Comparison of ENCODE assay signal across 20 cellular contexts in genomic region chr6:14995966-14996602, GRCh38.
DNase-seq lines count a peak whose midpoint lies in the region; ATAC-seq, FAIRE-seq and TF ChIP-seq lines count a peak whose summit lies in the region.
"Had no signal": no experiment of that assay in that cellular context is flagged by ENCODE, and none has a peak within 500 bp of the region (broad histone marks: within the 10 kb centered on the region; RNA-seq: fewer than 3 reads in every experiment).

No MANE protein-coding gene starts in this region.

- H2BK5ac ChIP-seq in H9 (ENCODE audit: insufficient read length, low read length) (no peak overlapping the region), IMR-90 (ENCODE audit: low read depth, low read length, poor library complexity, severe bottlenecking) (no peak overlapping the region)

- no peak overlapping the region for H3K4me3 ChIP-seq in heart left ventricle
- H3K4me3 ChIP-seq in right cardiac atrium (ENCODE audit: low read length), result no peak overlapping the region
- H3K4me3 ChIP-seq in IMR-90 (ENCODE audit: insufficient read depth, low read depth, low read length), result no peak overlapping the region
- no peak overlapping the region for H3K4me3 ChIP-seq in kidney (ENCODE audit: low read length in 2 of 2)
- H3K4me3 ChIP-seq: GM23248 had no signal

- no peak for TF ChIP-seq POLR2A in heart left ventricle (IDR thresholded peaks at IDR 0.05)
- TF ChIP-seq POLR2A in IMR-90 (IDR thresholded peaks at IDR 0.05; ENCODE audit: low read depth, low read length), result no peak

- no peaks in the 10 kb centered on the region for H3K27me3 ChIP-seq in heart left ventricle
- H3K27me3 ChIP-seq in right cardiac atrium (ENCODE audit: control insufficient read depth, insufficient read depth), result no peaks in the 10 kb centered on the region
- H3K27me3 ChIP-seq in H9 (ENCODE audit: insufficient read depth, low read length), result no peaks in the 10 kb centered on the region
- peaks cover 4% of the 10 kb centered on the region for H3K27me3 ChIP-seq in IMR-90 (ENCODE audit: control insufficient read depth, insufficient read depth, low read length)
- H3K27me3 ChIP-seq: BE2C had no signal

- no peaks in the 10 kb centered on the region for H3K36me3 ChIP-seq in heart left ventricle
- H3K36me3 ChIP-seq in IMR-90 (ENCODE audit: control insufficient read depth, insufficient read depth, low read length), result no peaks in the 10 kb centered on the region
- H3K36me3 ChIP-seq in kidney (ENCODE audit: control insufficient read depth in 1 of 2, insufficient read depth in 2 of 2, low read length in 2 of 2), result no peaks in the 10 kb centered on the region
- H3K36me3 ChIP-seq: BE2C had no signal

- H3K18ac ChIP-seq in H9 (ENCODE audit: insufficient read length, low read depth, low read length) (no peak overlapping the region), IMR-90 (ENCODE audit: low read depth, low read length) (no peak overlapping the region)

- H3K27ac ChIP-seq in heart left ventricle (no peak overlapping the region), right cardiac atrium (ENCODE audit: low read length) (no peak overlapping the region), H9 (ENCODE audit: insufficient read length, low read depth, low read length) (no peak overlapping the region), IMR-90 (ENCODE audit: insufficient read depth, low read length) (no peak overlapping the region), kidney (ENCODE audit: low read depth in 2 of 2, low read length in 2 of 2) (no peak overlapping the region)
- H3K27ac ChIP-seq: C4-2B, GM23248 had no signal

- no peak overlapping the region for H3K4me2 ChIP-seq in H9 (ENCODE audit: insufficient read depth, insufficient read length, low read length)
- no peak overlapping the region for H3K4me2 ChIP-seq in IMR-90 (ENCODE audit: low read depth, low read length)

- H2BK120ac ChIP-seq in H9 (ENCODE audit: low read depth, low read length, poor library complexity, severe bottlenecking) (no peak overlapping the region), IMR-90 (ENCODE audit: low read depth, low read length) (no peak overlapping the region)

- in situ Hi-C loops in IMR-90 (cut with MboI; ENCODE audit: low sequenced_read_pairs), result no loop called here

- H3K9me3 Mint-ChIP-seq in H9, result no peaks in the 10 kb centered on the region
- H3K9me3 Mint-ChIP-seq: CD4-positive, alpha-beta T cell had no signal

- H3K27me3 Mint-ChIP-seq in H9 (ENCODE audit: low read depth), result no peaks in the 10 kb centered on the region
- H3K27me3 Mint-ChIP-seq: CD4-positive, alpha-beta T cell had no signal

- H3K14ac ChIP-seq in H9 (ENCODE audit: insufficient read depth, low read length) (no peak overlapping the region), IMR-90 (replicated peaks; ENCODE audit: low read depth, low read length) (no peak overlapping the region)

- intact Hi-C loops in heart left ventricle (cut with DNase I), result no loop called here
- intact Hi-C loops in right cardiac atrium (cut with DNase I), result no loop called here
- intact Hi-C loops in IMR-90 (cut with micrococcal nuclease), result no loop called here
- intact Hi-C loops in sciatic nerve (cut with DNase I), result no loop called here
- intact Hi-C loops in kidney (cut with DNase I), result no loop called here

- no peak for FAIRE-seq in kidney (lab: Jason Lieb, UNC)
- FAIRE-seq: A204.1, GM12892, GM18507, H54, HTR-8/SVneo had no signal

- H3K4me1 ChIP-seq in heart left ventricle (no peaks in the 10 kb centered on the region), right cardiac atrium (ENCODE audit: control insufficient read depth, insufficient read depth, low read length) (no peaks in the 10 kb centered on the region), H9 (ENCODE audit: insufficient read depth, low read length) (no peaks in the 10 kb centered on the region), IMR-90 (ENCODE audit: control insufficient read depth, insufficient read depth, low read length) (no peaks in the 10 kb centered on the region), kidney (ENCODE audit: control insufficient read depth in 1 of 2, insufficient read depth in 1 of 2, low read depth in 1 of 2, low read length in 2 of 2) (no peaks in the 10 kb centered on the region)
- H3K4me1 ChIP-seq: BE2C had no signal

- H3K4me1 Mint-ChIP-seq in H9, result peaks cover 3 to 4% of the 10 kb centered on the region in 2 experiments; a peak in 1 of 4 replicates

- H2AK5ac ChIP-seq in H9 (ENCODE audit: insufficient read length, low read length) (no peak overlapping the region), IMR-90 (ENCODE audit: low read depth, low read length) (0 out of 2 replicates have a peak overlapping the region, but pooled peaks have one; percentile 21)

- no peak for TF ChIP-seq CTCF in heart left ventricle (IDR thresholded peaks at IDR 0.05)
- no peak for TF ChIP-seq CTCF in H9 (conservative IDR thresholded peaks at IDR 0.05)
- TF ChIP-seq CTCF in IMR-90 (conservative IDR thresholded peaks at IDR 0.05; ENCODE audit: low read depth, low read length), result no peak
- no peak for TF ChIP-seq CTCF in kidney (IDR thresholded peaks at IDR 0.05; ENCODE audit: borderline replicate concordance, extremely low read depth, insufficient read depth)

- H3K23ac ChIP-seq in H9 (ENCODE audit: insufficient read length, low read depth, low read length) (no peak overlapping the region), IMR-90 (ENCODE audit: low read depth, low read length) (no peak overlapping the region)

- H4K20me1 ChIP-seq in H9 (ENCODE audit: control insufficient read depth, insufficient read depth, insufficient read length) (no peaks in the 10 kb centered on the region), IMR-90 (ENCODE audit: insufficient read depth, low read length) (no peaks in the 10 kb centered on the region)

- H2AK9ac ChIP-seq in IMR-90 (replicated peaks; ENCODE audit: low read depth, low read length, poor library complexity), result no peak overlapping the region

- no peaks in the 10 kb centered on the region for H3K23me2 ChIP-seq in H9 (ENCODE audit: insufficient read length, low read depth, low read length, poor library complexity, severe bottlenecking)

- H2BK20ac ChIP-seq in H9 (ENCODE audit: low read depth, low read length, poor library complexity, severe bottlenecking) (no peak overlapping the region), IMR-90 (ENCODE audit: low read depth, low read length) (0 out of 2 replicates have a peak overlapping the region, but pooled peaks have one; percentile 5)

- 86 to 92% (median 89%) methylated on average over 12 of the region's 12 CpGs for WGBS in heart left ventricle, 4 donors
- 92% methylated on average over 12 of the region's 12 CpGs for WGBS in right cardiac atrium
- WGBS in H9 (ENCODE audit: extremely low coverage, insufficient read length, low lambda C conversion rate), result no CpG with 5 or more reads among the region's 12 CpGs
- 94% methylated on average over 8 of the region's 12 CpGs; no CpG with 5 or more reads in 1 of the 2 experiments for WGBS in IMR-90 (ENCODE audit: extremely low coverage in 2 of 2, insufficient read length in 1 of 2), 2 experiments

- H3K27ac Mint-ChIP-seq in H9, result no peak overlapping the region
- H3K27ac Mint-ChIP-seq: CD4-positive, alpha-beta T cell had no signal

- H3K9ac ChIP-seq in H9 (ENCODE audit: extremely low read depth, insufficient read length, low read length) (no peak overlapping the region), IMR-90 (ENCODE audit: low read depth, low read length) (no peak overlapping the region), kidney (ENCODE audit: low read length in 2 of 2) (no peak overlapping the region)
- H3K9ac ChIP-seq: GM23248 had no signal

- DNase-seq in heart left ventricle (no peak), right cardiac atrium (no peak), H9 (no peak), IMR-90 (no peak), sciatic nerve (ENCODE audit: low spot score) (no peak), kidney (no peak)
- no peak for DNase-seq in activated naive CD4-positive, alpha-beta T cell treated with anti-CD3 and anti-CD28 coated beads, Interleukin-2, amount 50 U/mL, for 16 hours
- DNase-seq: ACHN; BE2C; CD4-positive, alpha-beta T cell; DMS153; DMS79; GDM1; GM23248 had no signal

- H2AFZ ChIP-seq in H9 (ENCODE audit: low read length) (no peak overlapping the region), IMR-90 (replicated peaks; ENCODE audit: low read length, poor library complexity) (no peak overlapping the region)
- H2AFZ ChIP-seq: GM23248 had no signal

- CTCF ChIA-PET in IMR-90 (lab: Yijun Ruan, JAX), result no interaction called here

- H3K9me3 ChIP-seq in heart left ventricle (no peaks in the 10 kb centered on the region), right cardiac atrium (ENCODE audit: control insufficient read depth, low read length) (no peaks in the 10 kb centered on the region), H9 (ENCODE audit: control insufficient read depth, low read depth, low read length) (no peaks in the 10 kb centered on the region), IMR-90 (ENCODE audit: control insufficient read depth, insufficient read depth, low read length) (no peaks in the 10 kb centered on the region), kidney (ENCODE audit: control insufficient read depth in 1 of 2, low read length in 2 of 2) (no peaks in the 10 kb centered on the region)
- H3K9me3 ChIP-seq: BE2C had no signal

- H3K79me1 ChIP-seq in H9 (ENCODE audit: insufficient read depth, low read depth, low read length, poor library complexity, severe bottlenecking) (peaks cover 5% of the 10 kb centered on the region), IMR-90 (ENCODE audit: low read depth in 1 of 2, low read length in 2 of 2) (no peaks in the 10 kb centered on the region)

- H3K4ac ChIP-seq in H9 (ENCODE audit: low read depth, low read length), result no peak overlapping the region
- no peak overlapping the region for H3K4ac ChIP-seq in IMR-90 (ENCODE audit: low read depth, low read length)

- no TSS peak for BruUV-seq in IMR-90 (replicated peaks; lab: Mats Ljungman, UMichigan)

- POLR2A ChIA-PET in IMR-90 (lab: Charles Lee; ENCODE audit: unreplicated experiment), result no interaction called here

- H3K79me2 ChIP-seq in H9 (ENCODE audit: insufficient read depth, low read length), result peaks cover 2% of the 10 kb centered on the region; the same call in 1 of the 2 replicates

- TF ChIP-seq RAD21 in IMR-90 (IDR thresholded peaks at IDR 0.05; ENCODE audit: low read length), result no peak

- no peak overlapping the region for H3K4me3 Mint-ChIP-seq in H9
- H3K4me3 Mint-ChIP-seq: CD4-positive, alpha-beta T cell had no signal

- H4K5ac ChIP-seq in H9 (ENCODE audit: insufficient read length, low read depth, low read length) (no peak overlapping the region), IMR-90 (ENCODE audit: low read depth, low read length) (no peak overlapping the region)

- peaks cover 0 to 5% (median 3%) of the 10 kb centered on the region in 3 experiments; a peak in 3 of 7 replicates for H3K36me3 Mint-ChIP-seq in H9 (ENCODE audit: insufficient read depth in 1 of 3, low read depth in 3 of 3)

- no peak overlapping the region for H2BK12ac ChIP-seq in H9 (ENCODE audit: insufficient read length, low read depth, low read length)

- dilution Hi-C loops in IMR-90 (cut with HindIII; ENCODE audit: low sequenced_read_pairs, unreplicated experiment), result no loop called here

- no peaks in the 10 kb centered on the region for H3K9me1 ChIP-seq in IMR-90 (ENCODE audit: insufficient read depth, low read length)

- no peak overlapping the region for H4K8ac ChIP-seq in H9 (replicated peaks; ENCODE audit: insufficient read length, low read depth, low read length)
- H4K8ac ChIP-seq in IMR-90 (ENCODE audit: low read depth in 2 of 2, low read length in 2 of 2), result no peak overlapping the region

- H2BK15ac ChIP-seq in H9 (ENCODE audit: low read depth, low read length), result peak overlapping the region; percentile 19; the same call in 1 of the 2 replicates
- no peak overlapping the region for H2BK15ac ChIP-seq in IMR-90 (ENCODE audit: low read depth, low read length)

- H3K56ac ChIP-seq in H9 (ENCODE audit: insufficient read length, low read depth, low read length), result no peak overlapping the region
- H3K56ac ChIP-seq in IMR-90 (ENCODE audit: extremely low read depth, insufficient read depth, low read length), result no peak overlapping the region; the same call in 1 of the 2 replicates

- H3T11ph ChIP-seq in H9 (ENCODE audit: low read length), result no peak overlapping the region

- ATAC-seq in heart left ventricle (peak in 3 of 4 donors; percentile 65 to 82 (median 77)), right cardiac atrium (no peak), IMR-90 (ENCODE audit: low read depth) (no peak), sciatic nerve (peak; percentile 39)

- H4K91ac ChIP-seq in H9 (ENCODE audit: insufficient read length, low read depth, low read length), result no peak overlapping the region
- no peak overlapping the region for H4K91ac ChIP-seq in IMR-90 (ENCODE audit: insufficient read depth, low read depth, low read length)

Comparison
In these comparisons a context has a peak if more than half of its experiments do, and no peak if none do; other contexts are left out.
1. ATAC-seq: peak in heart left ventricle (3 of 4) and sciatic nerve (single experiment); none in right cardiac atrium (0 of 2) and IMR-90 (single experiment).